Comparison of ENCODE assay signal across 8 cellular contexts in the genomic region with DNA sequence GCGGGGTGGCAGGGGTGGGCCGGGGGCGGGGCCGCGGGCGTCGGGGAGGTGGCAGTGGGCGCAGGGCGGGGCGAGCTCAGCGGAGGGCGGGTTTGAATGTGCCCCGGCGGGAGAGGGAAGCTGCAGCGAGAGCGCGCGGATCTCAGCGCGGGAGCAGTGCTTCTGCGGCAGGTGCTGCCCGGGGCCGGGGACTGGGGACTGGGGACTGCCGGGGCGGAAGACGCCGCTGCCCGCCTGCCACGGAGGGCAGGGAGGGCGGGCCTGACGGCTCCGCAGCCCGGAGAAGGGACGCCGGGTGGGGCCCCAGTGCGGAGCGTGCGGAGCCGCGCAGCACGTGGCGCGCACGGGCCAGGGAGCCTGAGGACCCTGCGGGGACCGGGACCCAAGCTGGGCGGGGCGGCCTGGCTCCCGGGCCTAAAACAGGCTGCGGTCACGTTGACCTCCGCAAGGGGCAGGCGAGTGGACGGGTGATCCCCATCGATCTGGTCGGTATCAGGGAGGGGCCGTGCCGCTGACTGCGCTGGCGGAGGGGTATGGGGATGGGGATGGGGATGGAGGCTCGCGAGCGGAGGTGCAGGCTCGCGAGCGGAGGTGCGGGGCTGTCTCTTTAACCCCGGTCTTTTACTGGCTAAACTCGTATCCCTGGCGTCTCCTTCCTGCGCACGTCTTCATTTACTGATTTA. TPM values are rescaled to one million over a fixed set of nuclear protein-coding genes. Genes with fewer than 3 reads are reported as not detected.
A peak's percentile ranks its signal among the peaks of the same experiment; 100 is the strongest.
DNase-seq lines count a peak whose midpoint lies in the region; ATAC-seq and TF ChIP-seq lines count a peak whose summit lies in the region.

A gene (plus strand): TSS at position 125 of the 683 bp plus-strand sequence. CDS start 3,719 bp downstream, outside the sequence.

- H3K27me3 ChIP-seq in thyroid gland = no peaks in the 10 kb centered on the region

- no peaks in the 10 kb centered on the region for H3K36me3 ChIP-seq in thyroid gland

- peak within 1 kb of the TSS; percentile 22 for H3K27ac Mint-ChIP-seq in activated naive CD4-positive, alpha-beta T cell treated with anti-CD3 and anti-CD28 coated beads, Interleukin-2, amount 10 ng/mL, durations not matched to agents 7 days and 5 days
- peak within 1 kb of the TSS; percentile 99 for H3K27ac Mint-ChIP-seq in osteocyte (ENCODE audit: unreplicated experiment)

- no peaks in the 10 kb centered on the region for H3K9me3 Mint-ChIP-seq in activated naive CD4-positive, alpha-beta T cell treated with anti-CD3 and anti-CD28 coated beads, Interleukin-2, amount 10 ng/mL, durations not matched to agents 7 days and 5 days
- H3K9me3 Mint-ChIP-seq in osteocyte (ENCODE audit: unreplicated experiment) = no peaks in the 10 kb centered on the region

- DNase-seq in CMK (ENCODE audit: low read depth) (peak; percentile 69), LoVo (ENCODE audit: low spot score) (peak; percentile 71), glomerular visceral epithelial cell (ENCODE audit: extremely low spot score) (peak; percentile 77), osteocyte (ENCODE audit: extremely low spot score, unreplicated experiment) (no peak), thyroid gland (peak; percentile 83 to 85)
- DNase-seq in activated naive CD4-positive, alpha-beta T cell treated with anti-CD3 and anti-CD28 coated beads, Interleukin-2, amount 10 ng/mL, durations not matched to agents 7 days and 5 days = peak; percentile 90

- peaks cover 40% of the 10 kb centered on the region for H3K4me1 Mint-ChIP-seq in activated naive CD4-positive, alpha-beta T cell treated with anti-CD3 and anti-CD28 coated beads, Interleukin-2, amount 10 ng/mL, durations not matched to agents 7 days and 5 days
- peaks cover 81% of the 10 kb centered on the region for H3K4me1 Mint-ChIP-seq in osteocyte (ENCODE audit: unreplicated experiment)

- peaks cover 31% of the 10 kb centered on the region for H3K27me3 Mint-ChIP-seq in activated naive CD4-positive, alpha-beta T cell treated with anti-CD3 and anti-CD28 coated beads, Interleukin-2, amount 10 ng/mL, durations not matched to agents 7 days and 5 days
- H3K27me3 Mint-ChIP-seq in osteocyte (ENCODE audit: unreplicated experiment) = no peaks in the 10 kb centered on the region

- H3K36me3 Mint-ChIP-seq in activated naive CD4-positive, alpha-beta T cell treated with anti-CD3 and anti-CD28 coated beads, Interleukin-2, amount 10 ng/mL, durations not matched to agents 7 days and 5 days = no peaks in the 10 kb centered on the region
- no peaks in the 10 kb centered on the region for H3K36me3 Mint-ChIP-seq in osteocyte (ENCODE audit: unreplicated experiment)

- H3K27ac ChIP-seq in thyroid gland = peak within 1 kb of the TSS; percentile 93 to 95 (median 95)

- no peaks in the 10 kb centered on the region for H3K9me3 ChIP-seq in thyroid gland

- intact Hi-C loops in thyroid gland (cut with DNase I) = no loop called here

- peak within 1 kb of the TSS; percentile 76 for H3K4me3 Mint-ChIP-seq in activated naive CD4-positive, alpha-beta T cell treated with anti-CD3 and anti-CD28 coated beads, Interleukin-2, amount 10 ng/mL, durations not matched to agents 7 days and 5 days
- H3K4me3 Mint-ChIP-seq in osteocyte (ENCODE audit: unreplicated experiment) = peak within 1 kb of the TSS; percentile 77

- peak in 1 of 2 donors; percentile 57 for TF ChIP-seq POLR2A in thyroid gland (IDR thresholded peaks at IDR 0.05)

- 2 to 10% methylated on average over 15 to 28 of the region's 72 CpGs for WGBS in thyroid gland, 2 donors

- H3K4me3 ChIP-seq in thyroid gland (replicated peaks in 1 of 3) = peak within 1 kb of the TSS; percentile 2 to 45 (median 36)

- CTCF ChIA-PET in activated naive CD4-positive, alpha-beta T cell treated with anti-CD3 and anti-CD28 coated beads, Interleukin-2, amount 10 ng/mL, durations not matched to agents 7 days and 5 days (lab: Charles Lee) = interaction anchor here (1.2 to 5.4 kb wide), 8 partner anchors 12 to 73 kb away, joined by 4 to 30 read pairs (median 7); a partner anchor contains a TSS

- ATAC-seq in GM21381 (IDR thresholded peaks at IDR 0.05; ENCODE audit: unreplicated experiment) (peak; percentile 44), SK-N-SH treated with all-trans-retinoic acid at 6 μM for 48 hours (peak; percentile 46)

- no peak for TF ChIP-seq CTCF in osteocyte (IDR thresholded peaks at IDR 0.05)
- TF ChIP-seq CTCF in thyroid gland (IDR thresholded peaks at IDR 0.05) = peak in 3 of 6 experiments; percentile 6 to 13 (median 6)

- H3K4me1 ChIP-seq in thyroid gland = peaks cover 45 to 68% of the 10 kb centered on the region in 2 donors

TF ChIP-seq in SK-N-SH treated with all-trans-retinoic acid at 6 μM for 48 hours, 23 proteins besides CTCF, POLR2A, EP300 and RAD21:
- TF ChIP-seq, protein P1, sequence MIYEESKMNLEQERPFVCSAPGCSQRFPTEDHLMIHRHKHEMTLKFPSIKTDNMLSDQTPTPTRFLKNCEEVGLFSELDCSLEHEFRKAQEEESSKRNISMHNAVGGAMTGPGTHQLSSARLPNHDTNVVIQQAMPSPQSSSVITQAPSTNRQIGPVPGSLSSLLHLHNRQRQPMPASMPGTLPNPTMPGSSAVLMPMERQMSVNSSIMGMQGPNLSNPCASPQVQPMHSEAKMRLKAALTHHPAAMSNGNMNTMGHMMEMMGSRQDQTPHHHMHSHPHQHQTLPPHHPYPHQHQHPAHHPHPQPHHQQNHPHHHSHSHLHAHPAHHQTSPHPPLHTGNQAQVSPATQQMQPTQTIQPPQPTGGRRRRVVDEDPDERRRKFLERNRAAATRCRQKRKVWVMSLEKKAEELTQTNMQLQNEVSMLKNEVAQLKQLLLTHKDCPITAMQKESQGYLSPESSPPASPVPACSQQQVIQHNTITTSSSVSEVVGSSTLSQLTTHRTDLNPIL (CRISPR knock-in tag; IDR thresholded peaks at IDR 0.05; ENCODE audit: low read depth) = no peak
- TF ChIP-seq BACH2 (CRISPR knock-in tag; IDR thresholded peaks at IDR 0.05; ENCODE audit: borderline replicate concordance) (no peak), TCF4 (CRISPR knock-in tag; IDR thresholded peaks at IDR 0.05; ENCODE audit: borderline replicate concordance) (no peak), GLIS3 (CRISPR knock-in tag; IDR thresholded peaks at IDR 0.05) (no peak), ESRRG (CRISPR knock-in tag; IDR thresholded peaks at IDR 0.05) (no peak), ZNF565 (CRISPR knock-in tag; conservative IDR thresholded peaks at IDR 0.05; ENCODE audit: low read depth) (no peak), TOX (CRISPR knock-in tag; IDR thresholded peaks at IDR 0.05; ENCODE audit: borderline replicate concordance) (no peak)

RNA-seq across cellular contexts. Expression of the gene that starts here (rescaled TPM):
- total RNA-seq in osteocyte (130 and 135 TPM in 2 replicates), thyroid gland (10 to 100 TPM; 39.7 to 83.3 (median 55.8) TPM)
